Comparison of ENCODE assay signal across 8 cellular contexts in genomic region chr14:94173471-94173884, GRCh38. TPM values are rescaled to one million over a fixed set of nuclear protein-coding genes. Genes with fewer than 3 reads are reported as not detected.
A peak's percentile ranks its signal among the peaks of the same experiment; 100 is the strongest.
DNase-seq lines count a peak whose midpoint lies in the region; ATAC-seq, FAIRE-seq and TF ChIP-seq lines count a peak whose summit lies in the region.

No MANE protein-coding gene starts in this region.

- no peaks in the 10 kb centered on the region for H3K9me3 Mint-ChIP-seq in CD4-positive, alpha-beta T cell
- H3K9me3 Mint-ChIP-seq in astrocyte (ENCODE audit: unreplicated experiment), result no peaks in the 10 kb centered on the region

- intact Hi-C loops in CD4-positive, alpha-beta T cell (cut with DNase I, micrococcal nuclease), result loop anchor here in 1 of 2 experiments (2.0 to 10.0 kb wide), 3 partner anchors 91 to 1059 kb away; partner anchors contain the start of gene ITPK1
- intact Hi-C loops in left lung (cut with DNase I), result no loop called here

- peak in 1 of 10 experiments; percentile 4 for DNase-seq in CD4-positive, alpha-beta T cell
- DNase-seq in HL-60 (ENCODE audit: low read depth in 1 of 2, low spot score in 1 of 2) (no peak), astrocyte (ENCODE audit: low read depth) (no peak), left lung (peak; percentile 44 to 82), thoracic aorta (ENCODE audit: low spot score) (no peak), ecto neural progenitor cell (ENCODE audit: low spot score) (no peak), RKO (ENCODE audit: low spot score) (no peak), NOMO-1 (lab: John Stamatoyannopoulos, UW; ENCODE audit: unreplicated experiment in 2 of 2) (no peak)

- H3K36me3 ChIP-seq in astrocyte (ENCODE audit: insufficient read depth, low read length) (no peaks in the 10 kb centered on the region), left lung (no peaks in the 10 kb centered on the region), thoracic aorta (no peaks in the 10 kb centered on the region)

- POLR2A ChIA-PET in CD4-positive, alpha-beta T cell (lab: Charles Lee), result interaction anchor here (0.7 to 3.7 kb wide), 8 partner anchors 9 to 137 kb away, joined by 3 to 27 read pairs (median 8); partner anchors contain the start of genes DDX24, IFI27L1 and IFI27L2

- no peak for FAIRE-seq in astrocyte (lab: Jason Lieb, UNC)

- H3K36me3 Mint-ChIP-seq in CD4-positive, alpha-beta T cell (ENCODE audit: low read depth), result no peaks in the 10 kb centered on the region
- H3K36me3 Mint-ChIP-seq in astrocyte (ENCODE audit: low read depth, unreplicated experiment), result no peaks in the 10 kb centered on the region

- no peak overlapping the region for H3K27ac ChIP-seq in CD4-positive, alpha-beta T cell (ENCODE audit: low read depth, low read length)
- H3K27ac ChIP-seq in HL-60 (replicated peaks) (no peak overlapping the region), astrocyte (ENCODE audit: low read depth, low read length) (no peak overlapping the region), left lung (peak overlapping the region; percentile 49 to 63), thoracic aorta (peak overlapping the region in 1 of 2 donors; percentile 67)

- H2AFZ ChIP-seq in astrocyte (ENCODE audit: low read depth, low read length), result peak overlapping the region; percentile 61

- peak overlapping the region; percentile 87 for H3K4me3 Mint-ChIP-seq in CD4-positive, alpha-beta T cell
- H3K4me3 Mint-ChIP-seq in astrocyte (ENCODE audit: unreplicated experiment), result peak overlapping the region; percentile 88

- peaks cover 7% of the 10 kb centered on the region for H3K27me3 ChIP-seq in CD4-positive, alpha-beta T cell (ENCODE audit: control insufficient read depth, insufficient read depth, low read length)
- H3K27me3 ChIP-seq in HL-60 (ENCODE audit: insufficient read depth, poor library complexity, severe bottlenecking), result peaks cover 44% of the 10 kb centered on the region
- peaks cover 29% of the 10 kb centered on the region for H3K27me3 ChIP-seq in astrocyte (ENCODE audit: insufficient read depth, low read length)
- peaks cover 24 to 69% of the 10 kb centered on the region in 2 donors for H3K27me3 ChIP-seq in left lung
- H3K27me3 ChIP-seq in thoracic aorta (replicated peaks; ENCODE audit: insufficient read depth), result peaks cover 8% of the 10 kb centered on the region

- CTCF ChIA-PET in CD4-positive, alpha-beta T cell (lab: Charles Lee), result interaction anchor here (1.1 to 1.5 kb wide), 2 partner anchors 44 to 234 kb away, joined by 3 read pairs; partner anchors contain the start of gene IFI27L2

- TF ChIP-seq CTCF in CD4-positive, alpha-beta T cell (IDR thresholded peaks at IDR 0.05), result no peak
- no peak for TF ChIP-seq CTCF in HL-60 (IDR thresholded peaks at IDR 0.05; ENCODE audit: insufficient read depth, low read length)
- TF ChIP-seq CTCF in astrocyte (IDR thresholded peaks at IDR 0.05; ENCODE audit: insufficient read depth, low read depth, low read length), result no peak
- no peak for TF ChIP-seq CTCF in left lung (IDR thresholded peaks at IDR 0.05)
- no peak for TF ChIP-seq CTCF in thoracic aorta (IDR thresholded peaks at IDR 0.05)

- no peaks in the 10 kb centered on the region for H3K79me2 ChIP-seq in astrocyte (ENCODE audit: insufficient read depth, low read length)

- peak overlapping the region; percentile 63 for H3K9ac ChIP-seq in astrocyte (ENCODE audit: low read length)

- peak overlapping the region; percentile 89 for H3K4me2 ChIP-seq in astrocyte (ENCODE audit: low read length)

- H3K4me3 ChIP-seq in HL-60 (replicated peaks; ENCODE audit: insufficient read depth, low read length) (peak overlapping the region; percentile 44), astrocyte (ENCODE audit: insufficient read depth, low read depth, low read length) (peak overlapping the region; percentile 62), left lung (peak overlapping the region; percentile 49 to 61), thoracic aorta (peak overlapping the region; percentile 75)

- no peaks in the 10 kb centered on the region for H4K20me1 ChIP-seq in astrocyte (ENCODE audit: insufficient read depth, low read length)

- H3K4me1 Mint-ChIP-seq in CD4-positive, alpha-beta T cell (ENCODE audit: low read depth), result peaks cover 30% of the 10 kb centered on the region
- H3K4me1 Mint-ChIP-seq in astrocyte (ENCODE audit: low read depth, unreplicated experiment), result peaks cover 2% of the 10 kb centered on the region

- H3K27ac Mint-ChIP-seq in CD4-positive, alpha-beta T cell, result peak overlapping the region; percentile 10
- peak overlapping the region; percentile 79 for H3K27ac Mint-ChIP-seq in astrocyte (ENCODE audit: unreplicated experiment)

- no peaks in the 10 kb centered on the region for H3K9me3 ChIP-seq in CD4-positive, alpha-beta T cell (ENCODE audit: control insufficient read depth, low read length)
- H3K9me3 ChIP-seq in astrocyte (ENCODE audit: insufficient read depth, low read depth, low read length), result no peaks in the 10 kb centered on the region
- no peaks in the 10 kb centered on the region for H3K9me3 ChIP-seq in left lung
- no peaks in the 10 kb centered on the region for H3K9me3 ChIP-seq in thoracic aorta

- ATAC-seq in CD4-positive, alpha-beta T cell (ENCODE audit: poor library complexity), result no peak
- ATAC-seq in left lung (peak; percentile 22), thoracic aorta (ENCODE audit: insufficient number of reproducible peaks, low FRiP score, low read depth) (no peak)

- peaks cover 7% of the 10 kb centered on the region for H3K27me3 Mint-ChIP-seq in CD4-positive, alpha-beta T cell
- no peaks in the 10 kb centered on the region for H3K27me3 Mint-ChIP-seq in astrocyte (ENCODE audit: low read depth, unreplicated experiment)

- H3K4me1 ChIP-seq in astrocyte (ENCODE audit: insufficient read depth, low read length) (no peaks in the 10 kb centered on the region), left lung (peaks cover 0 to 25% of the 10 kb centered on the region in 2 donors), thoracic aorta (ENCODE audit: control insufficient read depth in 1 of 2, low read depth in 2 of 2) (peaks cover 4 to 20% of the 10 kb centered on the region in 2 donors)

RNA-seq across cellular contexts. Expression of gene PPP4R4, which starts 0.6 kb away (rescaled TPM):
- total RNA-seq in CD4-positive, alpha-beta T cell, result 1 to 10 TPM; 3.5 to 4.3 TPM
- 6.0 and 7.5 TPM in 2 replicates for total RNA-seq in astrocyte
- total RNA-seq in left lung, result 1 to 10 TPM in 1 of 2 donors, under 1 TPM in 1; 0.52 to 3.7 TPM
- 1 to 10 TPM in 1 of 2 donors, under 1 TPM in 1; 0.27 to 8.9 TPM for total RNA-seq in thoracic aorta

RNA-seq across cellular contexts. Expression of gene IFI27L2, which starts 44.1 kb away (rescaled TPM):
- total RNA-seq in CD4-positive, alpha-beta T cell, result 10 to 100 TPM; 21.5 to 22.2 TPM
- total RNA-seq in astrocyte (63.9 and 79.9 TPM in 2 replicates), left lung (10 to 100 TPM; 37.9 to 59.3 TPM), thoracic aorta (100 to 1,000 TPM in 1 of 2 donors, 10 to 100 TPM in 1; 42.7 to 150 TPM)

Comparison
In these comparisons a context has a peak if more than half of its experiments do, and no peak if none do; other contexts are left out.
1. DNase-seq: peak in left lung (2 of 2); none in HL-60 (0 of 2), astrocyte (single experiment), thoracic aorta (single experiment), ecto neural progenitor cell (single experiment), RKO (single experiment) and NOMO-1 (0 of 2).
2. H3K27ac ChIP-seq: peak in left lung (2 of 2); none in CD4-positive, alpha-beta T cell (single experiment), HL-60 (single experiment) and astrocyte (single experiment).
3. Peak in every context shown above with its lines, with median percentiles within 50 percentile points of each other: H3K4me3 ChIP-seq.